Comparison of ENCODE assay signal across 15 cellular contexts in the genomic region with DNA sequence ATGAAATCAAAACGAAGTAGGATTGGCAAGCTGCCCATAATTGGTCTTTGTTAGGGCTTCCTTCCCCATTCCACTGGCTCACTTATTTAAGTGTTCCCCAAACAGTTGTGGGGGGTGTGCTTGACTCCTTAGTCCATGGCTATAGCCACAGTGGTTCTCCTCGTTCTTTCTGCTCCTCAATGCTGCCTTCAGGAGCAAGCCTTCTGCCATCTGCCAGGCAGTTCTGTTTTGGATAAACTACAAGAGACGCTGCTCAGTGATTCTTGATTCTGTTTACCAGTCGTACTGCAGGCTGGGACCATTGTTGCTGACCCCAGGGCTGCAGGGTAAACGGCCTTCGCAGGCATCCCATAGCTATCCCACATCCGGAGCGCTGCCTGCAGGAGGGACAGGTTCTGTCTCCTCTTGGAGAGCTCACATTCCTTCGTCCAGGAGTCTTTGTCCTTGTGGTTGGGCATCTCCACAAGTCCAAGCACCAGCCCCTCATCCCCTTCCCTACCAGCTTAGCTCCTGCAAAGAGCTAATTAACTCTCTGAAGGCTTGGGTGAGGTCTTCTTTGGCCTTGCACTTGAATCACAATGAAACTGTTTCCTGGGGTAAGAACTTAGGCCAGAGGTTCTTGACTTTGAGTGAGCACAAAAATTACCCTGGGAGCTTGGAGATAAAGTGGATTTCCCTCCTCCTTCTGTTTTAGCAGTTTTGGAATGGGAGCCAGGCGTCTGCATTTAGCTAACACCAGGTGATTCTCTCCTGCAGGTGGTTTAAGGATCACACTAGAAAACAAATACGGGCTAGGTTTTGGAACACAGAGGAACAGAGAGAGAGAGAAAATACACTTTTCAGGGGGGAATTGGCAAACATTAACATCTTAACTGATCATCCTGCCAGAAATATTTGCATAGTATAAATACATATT.
"Had no signal": no experiment of that assay in that cellular context is flagged by ENCODE, and none has a peak within 500 bp of the region (broad histone marks: within the 10 kb centered on the region; RNA-seq: fewer than 3 reads in every experiment).

No MANE protein-coding gene starts in this region.

- ATAC-seq: activated CD8-positive, alpha-beta T cell treated with anti-CD3 and anti-CD28 coated beads for 36 hours; effector memory CD8-positive, alpha-beta T cell; pancreas; sciatic nerve; T-helper 17 cell had no signal

- DNase-seq: activated B cell treated with CpG ODN at 0.5 μM for 24 hours; activated CD4-positive, alpha-beta T cell treated with anti-CD3 and anti-CD28 coated beads for 48 hours; activated CD8-positive, alpha-beta T cell treated with anti-CD3 and anti-CD28 coated beads for 36 hours; activated effector memory CD4-positive, alpha-beta T cell treated with anti-CD3 and anti-CD28 coated beads, Interleukin-2, amount 50 U/mL, for 16 hours; activated naive CD8-positive, alpha-beta T cell treated with anti-CD3 and anti-CD28 coated beads for 36 hours; activated T-cell treated with anti-CD3 and anti-CD28 coated beads, Interleukin-2, amount 50 U/mL, for 48 hours; central memory CD4-positive, alpha-beta T cell; effector memory CD8-positive, alpha-beta T cell; islet precursor cell; pancreas; T-helper 17 cell; trophoblast cell had no signal

- H3K4me1 Mint-ChIP-seq: activated B cell treated with CpG ODN at 0.5 μM for 24 hours; activated naive CD8-positive, alpha-beta T cell treated with anti-CD3 and anti-CD28 coated beads for 36 hours had no signal

- H3K36me3 Mint-ChIP-seq: activated naive CD8-positive, alpha-beta T cell treated with anti-CD3 and anti-CD28 coated beads for 36 hours; brain had no signal

- H3K9me3 Mint-ChIP-seq: effector memory CD8-positive, alpha-beta T cell had no signal

- H3K27ac Mint-ChIP-seq: activated B cell treated with CpG ODN at 0.5 μM for 24 hours; activated CD8-positive, alpha-beta T cell treated with anti-CD3 and anti-CD28 coated beads for 36 hours; activated naive CD8-positive, alpha-beta T cell treated with anti-CD3 and anti-CD28 coated beads for 36 hours; brain; effector memory CD8-positive, alpha-beta T cell; stimulated activated naive CD8-positive, alpha-beta T cell treated with anti-CD3 and anti-CD28 coated beads, Interleukin-15, Interleukin-2, amounts not matched to agents 100 ng/mL and 50 ng/mL, for 24 hours; T-helper 17 cell had no signal

- H3K4me3 Mint-ChIP-seq: activated B cell treated with CpG ODN at 0.5 μM for 24 hours; activated CD8-positive, alpha-beta T cell treated with anti-CD3 and anti-CD28 coated beads for 36 hours; activated naive CD8-positive, alpha-beta T cell treated with anti-CD3 and anti-CD28 coated beads for 36 hours; brain; effector memory CD8-positive, alpha-beta T cell; stimulated activated naive CD8-positive, alpha-beta T cell treated with anti-CD3 and anti-CD28 coated beads, Interleukin-15, Interleukin-2, amounts not matched to agents 100 ng/mL and 50 ng/mL, for 24 hours; T-helper 17 cell had no signal
